ENCODE assay signal across 10 cellular contexts in genomic region chr21:34075099-34075425, GRCh38. TPM values are rescaled to one million over a fixed set of nuclear protein-coding genes. Genes with fewer than 3 reads are reported as not detected.
A peak's percentile ranks its signal among the peaks of the same experiment; 100 is the strongest.
DNase-seq lines count a peak whose midpoint lies in the region; ATAC-seq, FAIRE-seq and TF ChIP-seq lines count a peak whose summit lies in the region.
"Had no signal": no experiment of that assay in that cellular context is flagged by ENCODE, and none has a peak within 500 bp of the region (broad histone marks: within the 10 kb centered on the region; RNA-seq: fewer than 3 reads in every experiment).

No MANE protein-coding gene starts in this region.

- no peak overlapping the region for H2BK12ac ChIP-seq in mesenchymal stem cell (ENCODE audit: low read length in 2 of 2)

- H2AFZ ChIP-seq in mesenchymal stem cell (ENCODE audit: low read depth, low read length) = no peak overlapping the region

- no peak overlapping the region for H3K18ac ChIP-seq in mesenchymal stem cell (ENCODE audit: low read depth in 1 of 2, low read length in 2 of 2)

- no peak overlapping the region for H3K23ac ChIP-seq in mesenchymal stem cell (ENCODE audit: low read length in 2 of 2)

- H3K9me3 ChIP-seq in cardiac muscle cell (ENCODE audit: low read depth) (no peaks in the 10 kb centered on the region), mesenchymal stem cell (ENCODE audit: control insufficient read depth, low read length) (no peaks in the 10 kb centered on the region), transverse colon (no peaks in the 10 kb centered on the region)

- H3K14ac ChIP-seq in mesenchymal stem cell (ENCODE audit: low read length in 2 of 2) = no peak overlapping the region

- H3K4me2 ChIP-seq in mesenchymal stem cell (ENCODE audit: low read length, poor library complexity, severe bottlenecking) = peak overlapping the region; percentile 85

- TF ChIP-seq CTCF in cardiac muscle cell (IDR thresholded peaks at IDR 0.05; ENCODE audit: low read depth, low read length) (no peak), astrocyte of the spinal cord (IDR thresholded peaks at IDR 0.05; ENCODE audit: low read depth, low read length) (no peak), transverse colon (IDR thresholded peaks at IDR 0.05) (no peak)

- in situ Hi-C loops in astrocyte of the spinal cord (cut with HindIII; ENCODE audit: low sequenced_read_pairs) = no loop called here
- in situ Hi-C loops in transverse colon (cut with MboI; ENCODE audit: low pct_ligation_motif_present in 1 of 4, low pct_unique_long_range_greater_than_20kb in 1 of 4, low sequenced_read_pairs in 3 of 4) = no loop called here

- TF ChIP-seq EP300 in transverse colon (IDR thresholded peaks at IDR 0.05; ENCODE audit: low read depth) = no peak

- H3K27me3 ChIP-seq in cardiac muscle cell = no peaks in the 10 kb centered on the region
- H3K27me3 ChIP-seq in mesenchymal stem cell (ENCODE audit: control insufficient read depth in 1 of 2, insufficient read depth in 1 of 2, low read length in 2 of 2) = no peaks in the 10 kb centered on the region
- no peaks in the 10 kb centered on the region for H3K27me3 ChIP-seq in transverse colon

- no peak overlapping the region for H4K8ac ChIP-seq in mesenchymal stem cell (ENCODE audit: low read length)

- no peak overlapping the region for H2BK15ac ChIP-seq in mesenchymal stem cell (ENCODE audit: low read depth, poor library complexity, severe bottlenecking)

- WGBS in mesenchymal stem cell = 33% methylated on average over 2 of the region's 2 CpGs
- WGBS in transverse colon (ENCODE audit: low coverage in 1 of 2), 2 donors = 39 to 65% methylated on average over 2 of the region's 2 CpGs

- TF ChIP-seq POLR2A in transverse colon (IDR thresholded peaks at IDR 0.05) (no peak), H54 (IDR thresholded peaks at IDR 0.05; ENCODE audit: low read depth, low read length) (no peak)

- H3K36me3 ChIP-seq in cardiac muscle cell = no peaks in the 10 kb centered on the region
- peaks cover 0 to 56% of the 10 kb centered on the region in 2 experiments for H3K36me3 ChIP-seq in mesenchymal stem cell (ENCODE audit: control insufficient read depth in 1 of 2, insufficient read depth in 2 of 2, low read depth in 1 of 2, low read length in 2 of 2)
- H3K36me3 ChIP-seq in transverse colon = no peaks in the 10 kb centered on the region

- peak overlapping the region; percentile 99 for H3K9ac ChIP-seq in mesenchymal stem cell (ENCODE audit: low read length)

- H3K4me1 ChIP-seq in cardiac muscle cell (ENCODE audit: low read depth) (peaks cover 42% of the 10 kb centered on the region), mesenchymal stem cell (ENCODE audit: control insufficient read depth, insufficient read depth, low read depth, low read length) (peaks cover 10% of the 10 kb centered on the region), transverse colon (peaks cover 16 to 63% (median 54%) of the 10 kb centered on the region in 4 donors)

- no peak overlapping the region for H2BK5ac ChIP-seq in mesenchymal stem cell (ENCODE audit: low read depth, low read length, poor library complexity, severe bottlenecking)

- H2BK120ac ChIP-seq in mesenchymal stem cell (ENCODE audit: low read depth, low read length) = no peak overlapping the region

- DNase-seq in cardiac muscle cell (ENCODE audit: low read depth in 1 of 2, low spot score in 1 of 2) (no peak), left ventricle myocardium superior (no peak), astrocyte of the spinal cord (ENCODE audit: low read depth, low spot score) (no peak), mesenchymal stem cell (no peak), transverse colon (no peak), NCI-H510A (lab: John Stamatoyannopoulos, UW) (no peak), H54 (ENCODE audit: insufficient read length, low spot score) (no peak)
- DNase-seq in activated CD8-positive, alpha-beta memory T cell treated with anti-CD3 and anti-CD28 coated beads, Interleukin-2, amount 50 U/mL, for 4 hours = no peak
- DNase-seq: cortex of kidney; stimulated activated CD4-positive, alpha-beta T cell treated with anti-CD3 and anti-CD28 coated beads, Interleukin-1b, Interleukin-23, amount 100 ng/mL, for 48 hours had no signal

- no peak overlapping the region for H2AK5ac ChIP-seq in mesenchymal stem cell (ENCODE audit: low read length, severe bottlenecking)

- H3K4me3 ChIP-seq in cardiac muscle cell = peak overlapping the region; percentile 77
- H3K4me3 ChIP-seq in astrocyte of the spinal cord (ENCODE audit: low read depth, low read length) = peak overlapping the region; percentile 73
- H3K4me3 ChIP-seq in mesenchymal stem cell (ENCODE audit: insufficient read depth in 1 of 2, low read depth in 1 of 2, low read length in 2 of 2) = peak overlapping the region; percentile 87 to 93
- H3K4me3 ChIP-seq in transverse colon = peak overlapping the region in 3 of 4 donors; percentile 83 to 91 (median 87)

- peak overlapping the region; percentile 55 for H3K27ac ChIP-seq in cardiac muscle cell
- H3K27ac ChIP-seq in mesenchymal stem cell (ENCODE audit: low read length, poor library complexity, severe bottlenecking) = peak overlapping the region; percentile 33
- H3K27ac ChIP-seq in transverse colon = peak overlapping the region; percentile 88 to 97 (median 95)

- ATAC-seq in left ventricle myocardium superior = no peak

- FAIRE-seq in H54 (lab: Jason Lieb, UNC) = no peak

- intact Hi-C loops in left ventricle myocardium superior (cut with micrococcal nuclease) = loop anchor here (10.0 kb wide), 1 partner anchor 140 kb away; no protein-coding TSS in a partner anchor
- intact Hi-C loops in transverse colon (cut with DNase I; ENCODE audit: low total_unique reads) = loop anchor here (2.0 kb wide), 1 partner anchor 128 kb away; no protein-coding TSS in a partner anchor

- no peaks in the 10 kb centered on the region for H3K79me1 ChIP-seq in mesenchymal stem cell (replicated peaks; ENCODE audit: low read length, poor library complexity, severe bottlenecking)

- no peak overlapping the region for H3K4ac ChIP-seq in mesenchymal stem cell (ENCODE audit: low read depth in 1 of 2, low read length in 2 of 2)

- no peak overlapping the region for H4K91ac ChIP-seq in mesenchymal stem cell (ENCODE audit: low read length)

RNA-seq across cellular contexts. Expression of gene MRPS6, which starts 1.7 kb away (rescaled TPM):
- total RNA-seq in cardiac muscle cell = 83.7 and 83.8 TPM in 2 replicates
- 314 and 335 TPM in 2 replicates for polyA plus RNA-seq in cardiac muscle cell
- total RNA-seq in left ventricle myocardium superior = 63.0 TPM
- 125 TPM for polyA plus RNA-seq in mesenchymal stem cell (2013, experiment 1 of 2)
- polyA plus RNA-seq in mesenchymal stem cell (2013, experiment 2 of 2) = 122 TPM
- 10 to 100 TPM; 27.9 to 59.1 (median 35.6) TPM for total RNA-seq in transverse colon

RNA-seq across cellular contexts. Expression of gene SLC5A3, which starts 1.7 kb away (rescaled TPM):
- total RNA-seq in cardiac muscle cell (11.5 and 17.0 TPM in 2 replicates), left ventricle myocardium superior (4.3 TPM), transverse colon (10 to 100 TPM; 12.0 to 32.6 (median 23.9) TPM)
- 3.0 and 4.1 TPM in 2 replicates for polyA plus RNA-seq in cardiac muscle cell
- polyA plus RNA-seq in mesenchymal stem cell (2013, experiment 1 of 2) = 6.5 TPM
- 6.3 TPM for polyA plus RNA-seq in mesenchymal stem cell (2013, experiment 2 of 2)

Comparison
In these comparisons a context has a peak if more than half of its experiments do, and no peak if none do; other contexts are left out.
1. H3K27ac ChIP-seq: peak in every context shown above with its lines; median percentile 95 in transverse colon; 55 in cardiac muscle cell; 33 in mesenchymal stem cell.